ENCODE assay signal across 1 cellular context in the genomic region with DNA sequence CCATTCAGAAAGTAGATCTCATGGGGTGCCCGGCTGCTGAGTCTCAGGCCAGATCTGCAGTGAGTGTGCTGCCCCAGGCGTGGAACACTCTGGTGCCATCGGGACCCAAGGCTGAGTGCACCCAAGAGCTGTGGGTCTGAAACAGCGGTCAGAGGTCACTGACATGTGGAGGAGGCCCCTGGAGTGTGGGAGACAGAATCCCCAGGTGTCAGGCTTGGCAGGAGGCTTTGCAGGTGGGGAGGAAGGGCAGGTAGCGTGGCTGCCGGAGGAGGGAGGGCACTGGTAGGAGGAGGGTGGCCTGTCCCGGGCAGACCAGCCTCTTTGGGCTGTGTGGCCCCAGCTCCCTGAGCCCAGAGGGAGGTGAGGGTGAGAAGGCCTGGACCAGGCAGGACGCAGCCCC.
TF ChIP-seq lines count a peak whose summit lies in the region.

No MANE protein-coding gene starts in this region.

TF ChIP-seq in HepG2, 621 proteins besides CTCF, POLR2A, EP300 and RAD21:
- TF ChIP-seq, protein P1, sequence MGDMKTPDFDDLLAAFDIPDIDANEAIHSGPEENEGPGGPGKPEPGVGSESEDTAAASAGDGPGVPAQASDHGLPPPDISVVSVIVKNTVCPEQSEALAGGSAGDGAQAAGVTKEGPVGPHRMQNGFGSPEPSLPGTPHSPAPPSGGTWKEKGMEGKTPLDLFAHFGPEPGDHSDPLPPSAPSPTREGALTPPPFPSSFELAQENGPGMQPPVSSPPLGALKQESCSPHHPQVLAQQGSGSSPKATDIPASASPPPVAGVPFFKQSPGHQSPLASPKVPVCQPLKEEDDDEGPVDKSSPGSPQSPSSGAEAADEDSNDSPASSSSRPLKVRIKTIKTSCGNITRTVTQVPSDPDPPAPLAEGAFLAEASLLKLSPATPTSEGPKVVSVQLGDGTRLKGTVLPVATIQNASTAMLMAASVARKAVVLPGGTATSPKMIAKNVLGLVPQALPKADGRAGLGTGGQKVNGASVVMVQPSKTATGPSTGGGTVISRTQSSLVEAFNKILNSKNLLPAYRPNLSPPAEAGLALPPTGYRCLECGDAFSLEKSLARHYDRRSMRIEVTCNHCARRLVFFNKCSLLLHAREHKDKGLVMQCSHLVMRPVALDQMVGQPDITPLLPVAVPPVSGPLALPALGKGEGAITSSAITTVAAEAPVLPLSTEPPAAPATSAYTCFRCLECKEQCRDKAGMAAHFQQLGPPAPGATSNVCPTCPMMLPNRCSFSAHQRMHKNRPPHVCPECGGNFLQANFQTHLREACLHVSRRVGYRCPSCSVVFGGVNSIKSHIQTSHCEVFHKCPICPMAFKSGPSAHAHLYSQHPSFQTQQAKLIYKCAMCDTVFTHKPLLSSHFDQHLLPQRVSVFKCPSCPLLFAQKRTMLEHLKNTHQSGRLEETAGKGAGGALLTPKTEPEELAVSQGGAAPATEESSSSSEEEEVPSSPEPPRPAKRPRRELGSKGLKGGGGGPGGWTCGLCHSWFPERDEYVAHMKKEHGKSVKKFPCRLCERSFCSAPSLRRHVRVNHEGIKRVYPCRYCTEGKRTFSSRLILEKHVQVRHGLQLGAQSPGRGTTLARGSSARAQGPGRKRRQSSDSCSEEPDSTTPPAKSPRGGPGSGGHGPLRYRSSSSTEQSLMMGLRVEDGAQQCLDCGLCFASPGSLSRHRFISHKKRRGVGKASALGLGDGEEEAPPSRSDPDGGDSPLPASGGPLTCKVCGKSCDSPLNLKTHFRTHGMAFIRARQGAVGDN (CRISPR knock-in tag; IDR thresholded peaks at IDR 0.05) = peak; percentile 47
- TF ChIP-seq ZNF24 (IDR thresholded peaks at IDR 0.05) = no peak
